Comparison of ENCODE assay signal across 12 cellular contexts in the genomic region with DNA sequence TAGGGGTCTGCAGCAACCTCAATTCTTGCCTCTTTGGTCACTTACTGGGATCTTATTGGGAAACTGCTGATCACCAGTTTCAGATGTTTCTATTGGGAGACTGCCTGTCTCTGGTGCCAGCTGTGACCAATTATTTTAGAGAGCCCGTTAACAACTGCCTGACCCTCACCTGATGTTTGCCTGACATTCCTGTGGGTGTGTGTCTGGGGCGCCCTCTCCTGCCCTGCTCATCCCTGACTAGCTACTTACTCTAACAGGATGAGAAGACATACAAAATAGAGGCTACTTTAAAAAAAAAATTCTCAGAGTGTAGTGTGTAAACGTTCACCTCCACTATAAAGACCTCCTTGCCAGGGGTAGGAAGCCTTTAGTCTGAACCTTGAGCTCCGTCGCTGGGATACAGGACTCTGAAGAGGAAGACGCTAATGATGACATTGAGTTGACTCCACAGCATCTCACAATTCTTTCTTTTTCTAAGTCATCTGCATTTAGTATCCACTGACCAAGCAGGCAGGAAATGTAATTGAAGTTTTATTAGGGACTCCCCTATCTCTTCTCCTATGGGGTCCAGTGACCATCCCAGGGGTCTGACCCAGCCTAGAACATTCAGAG. TPM values are rescaled to one million over a fixed set of nuclear protein-coding genes. Genes with fewer than 3 reads are reported as not detected.
DNase-seq lines count a peak whose midpoint lies in the region; ATAC-seq and TF ChIP-seq lines count a peak whose summit lies in the region.
"Had no signal": no experiment of that assay in that cellular context is flagged by ENCODE, and none has a peak within 500 bp of the region (broad histone marks: within the 10 kb centered on the region; RNA-seq: fewer than 3 reads in every experiment).

No MANE protein-coding gene starts in this region.

- no peak overlapping the region for H4K8ac ChIP-seq in mesendoderm (ENCODE audit: low read depth, low read length)

- no peaks in the 10 kb centered on the region for H3K4me1 ChIP-seq in mesendoderm (ENCODE audit: control insufficient read depth, low read depth, low read length)
- H3K4me1 ChIP-seq in vagina = peaks cover 25% of the 10 kb centered on the region

- no peak overlapping the region for H3K9ac ChIP-seq in mesendoderm (ENCODE audit: low read length)

- DNase-seq in activated naive CD4-positive, alpha-beta T cell treated with Interleukin-2 at 50 U/mL for 16 hours = no peak
- DNase-seq in activated T-helper 1 cell treated with anti-CD3 and anti-CD28 coated beads, Interleukin-12 subunit alpha, Interleukin-12 subunit beta, Interleukin-2, Interleukin-4 antibody, amounts not matched to agents 30 ng/mL and 10 ng/mL and 1 ng/mL, durations not matched to agents 14 hours and 24 hours and 36 hours (ENCODE audit: low spot score) = no peak
- peak; percentile 75 for DNase-seq in mesendoderm
- no peak for DNase-seq in vagina (ENCODE audit: extremely low spot score in 2 of 2)
- DNase-seq in LoVo (ENCODE audit: low spot score) = no peak
- DNase-seq in sciatic nerve (ENCODE audit: low spot score) = no peak
- DNase-seq in T1000 (lab: John Stamatoyannopoulos, UW) = no peak
- DNase-seq: NCI-H446 treated with DMSO at 0.1 percent for 48 hours; stimulated activated CD4-positive, alpha-beta T cell treated with anti-CD3 and anti-CD28 coated beads, Interleukin-4, amount 100 ng/mL, for 24 hours had no signal

- H3K27ac Mint-ChIP-seq in activated naive CD4-positive, alpha-beta T cell treated with anti-CD3 and anti-CD28 coated beads, Interleukin-2, amount 50 U/mL, for 24 hours = peak overlapping the region; percentile 97
- peak overlapping the region; percentile 98 for H3K27ac Mint-ChIP-seq in activated T-helper 1 cell treated with anti-CD3 and anti-CD28 coated beads, Interleukin-12 subunit alpha, Interleukin-12 subunit beta, Interleukin-2, Interleukin-4 antibody, amounts not matched to agents 30 ng/mL and 10 ng/mL and 1 ng/mL, durations not matched to agents 14 hours and 24 hours and 36 hours

- ATAC-seq in sciatic nerve = no peak

- no peaks in the 10 kb centered on the region for H3K9me3 Mint-ChIP-seq in activated naive CD4-positive, alpha-beta T cell treated with anti-CD3 and anti-CD28 coated beads, Interleukin-2, amount 50 U/mL, for 24 hours
- H3K9me3 Mint-ChIP-seq in activated T-helper 1 cell treated with anti-CD3 and anti-CD28 coated beads, Interleukin-12 subunit alpha, Interleukin-12 subunit beta, Interleukin-2, Interleukin-4 antibody, amounts not matched to agents 30 ng/mL and 10 ng/mL and 1 ng/mL, durations not matched to agents 14 hours and 24 hours and 36 hours = no peaks in the 10 kb centered on the region
- H3K9me3 Mint-ChIP-seq: IgD-negative memory B cell had no signal

- TF ChIP-seq POLR2A in vagina (IDR thresholded peaks at IDR 0.05) = no peak

- H3K4me2 ChIP-seq in mesendoderm (ENCODE audit: low read length) = no peak overlapping the region
- H3K4me2 ChIP-seq: hepatocyte had no signal

- no peaks in the 10 kb centered on the region for H3K79me2 ChIP-seq in mesendoderm (ENCODE audit: control insufficient read depth, insufficient read depth, low read length)
- H3K79me2 ChIP-seq: hepatocyte had no signal

- no peak overlapping the region for H3K4ac ChIP-seq in mesendoderm (ENCODE audit: low read depth, low read length)

- peaks cover 77% of the 10 kb centered on the region for H3K4me1 Mint-ChIP-seq in activated naive CD4-positive, alpha-beta T cell treated with anti-CD3 and anti-CD28 coated beads, Interleukin-2, amount 50 U/mL, for 24 hours
- H3K4me1 Mint-ChIP-seq in activated T-helper 1 cell treated with anti-CD3 and anti-CD28 coated beads, Interleukin-12 subunit alpha, Interleukin-12 subunit beta, Interleukin-2, Interleukin-4 antibody, amounts not matched to agents 30 ng/mL and 10 ng/mL and 1 ng/mL, durations not matched to agents 14 hours and 24 hours and 36 hours (ENCODE audit: low read depth) = peaks cover 64% of the 10 kb centered on the region

- TF ChIP-seq CTCF in vagina (IDR thresholded peaks at IDR 0.05) = no peak

- no peaks in the 10 kb centered on the region for H3K9me3 ChIP-seq in vagina

- H3K27me3 ChIP-seq in mesendoderm (ENCODE audit: insufficient read depth, low read length, poor library complexity) (no peaks in the 10 kb centered on the region), vagina (no peaks in the 10 kb centered on the region)
- H3K27me3 ChIP-seq: hepatocyte had no signal

- H2BK120ac ChIP-seq in mesendoderm (ENCODE audit: low read depth, low read length) = no peak overlapping the region

- no peak overlapping the region for H2BK15ac ChIP-seq in mesendoderm (replicated peaks; ENCODE audit: low read depth)

- no peak overlapping the region for H2BK5ac ChIP-seq in mesendoderm (ENCODE audit: low read length)

- peaks cover 6% of the 10 kb centered on the region for H3K36me3 Mint-ChIP-seq in activated naive CD4-positive, alpha-beta T cell treated with anti-CD3 and anti-CD28 coated beads, Interleukin-2, amount 50 U/mL, for 24 hours
- H3K36me3 Mint-ChIP-seq in activated T-helper 1 cell treated with anti-CD3 and anti-CD28 coated beads, Interleukin-12 subunit alpha, Interleukin-12 subunit beta, Interleukin-2, Interleukin-4 antibody, amounts not matched to agents 30 ng/mL and 10 ng/mL and 1 ng/mL, durations not matched to agents 14 hours and 24 hours and 36 hours (ENCODE audit: low read depth) = peaks cover 10% of the 10 kb centered on the region
- H3K36me3 Mint-ChIP-seq: IgD-negative memory B cell had no signal

- H3K18ac ChIP-seq in mesendoderm (ENCODE audit: low read length) = peak overlapping the region; percentile 14

- no peak overlapping the region for H2AK5ac ChIP-seq in mesendoderm (ENCODE audit: low read length)

- WGBS in mesendoderm (ENCODE audit: extremely low coverage, insufficient coverage, low lambda C conversion rate) = no CpG with 5 or more reads among the region's 6 CpGs

- H3K4me3 Mint-ChIP-seq in activated naive CD4-positive, alpha-beta T cell treated with anti-CD3 and anti-CD28 coated beads, Interleukin-2, amount 50 U/mL, for 24 hours = peak overlapping the region; percentile 88
- peak overlapping the region; percentile 96 for H3K4me3 Mint-ChIP-seq in activated T-helper 1 cell treated with anti-CD3 and anti-CD28 coated beads, Interleukin-12 subunit alpha, Interleukin-12 subunit beta, Interleukin-2, Interleukin-4 antibody, amounts not matched to agents 30 ng/mL and 10 ng/mL and 1 ng/mL, durations not matched to agents 14 hours and 24 hours and 36 hours

- H3K36me3 ChIP-seq in mesendoderm (ENCODE audit: control insufficient read depth, insufficient read depth, low read length) = no peaks in the 10 kb centered on the region
- no peaks in the 10 kb centered on the region for H3K36me3 ChIP-seq in vagina

- no peak overlapping the region for H3K4me3 ChIP-seq in mesendoderm (ENCODE audit: low read length)
- peak overlapping the region in 1 of 2 donors; percentile 8 for H3K4me3 ChIP-seq in vagina
- H3K4me3 ChIP-seq: hepatocyte had no signal

- H4K5ac ChIP-seq in mesendoderm (ENCODE audit: low read length) = no peak overlapping the region

- no peaks in the 10 kb centered on the region for H3K79me1 ChIP-seq in mesendoderm (ENCODE audit: low read length)

- H3K27ac ChIP-seq in mesendoderm (ENCODE audit: low read depth, low read length) = no peak overlapping the region
- peak overlapping the region; percentile 73 for H3K27ac ChIP-seq in vagina
- H3K27ac ChIP-seq: hepatocyte had no signal

- intact Hi-C loops in activated T-helper 1 cell treated with anti-CD3 and anti-CD28 coated beads, Interleukin-12 subunit alpha, Interleukin-12 subunit beta, Interleukin-2, Interleukin-4 antibody, amounts not matched to agents 30 ng/mL and 10 ng/mL and 1 ng/mL, durations not matched to agents 14 hours and 24 hours and 36 hours (cut with micrococcal nuclease) = loop anchor here (2.0 kb wide), 1 partner anchor 249 kb away; no protein-coding TSS in a partner anchor
- intact Hi-C loops in vagina (cut with DNase I) = loop anchor here (2.0 to 10.0 kb wide), 3 partner anchors 47 to 248 kb away; no protein-coding TSS in a partner anchor
- intact Hi-C loops in sciatic nerve (cut with DNase I) = loop anchor here (5.0 kb wide), 2 partner anchors 53 to 243 kb away; a partner anchor contains a TSS

- H3K23ac ChIP-seq in mesendoderm (ENCODE audit: low read length) = no peak overlapping the region

- H3K27me3 Mint-ChIP-seq in activated naive CD4-positive, alpha-beta T cell treated with anti-CD3 and anti-CD28 coated beads, Interleukin-2, amount 50 U/mL, for 24 hours = no peaks in the 10 kb centered on the region
- H3K27me3 Mint-ChIP-seq in activated T-helper 1 cell treated with anti-CD3 and anti-CD28 coated beads, Interleukin-12 subunit alpha, Interleukin-12 subunit beta, Interleukin-2, Interleukin-4 antibody, amounts not matched to agents 30 ng/mL and 10 ng/mL and 1 ng/mL, durations not matched to agents 14 hours and 24 hours and 36 hours (ENCODE audit: insufficient read depth) = no peaks in the 10 kb centered on the region

- H3K56ac ChIP-seq in mesendoderm (ENCODE audit: low read length) = no peak overlapping the region

RNA-seq across cellular contexts. Expression of a gene that starts 54.6 kb away (rescaled TPM):
- total RNA-seq in activated T-helper 1 cell treated with anti-CD3 and anti-CD28 coated beads, Interleukin-12 subunit alpha, Interleukin-12 subunit beta, Interleukin-2, Interleukin-4 antibody, amounts not matched to agents 30 ng/mL and 10 ng/mL and 1 ng/mL, durations not matched to agents 14 hours and 24 hours and 36 hours = 21.4 and 24.8 TPM in 2 replicates
- 59.0 TPM for polyA plus RNA-seq in mesendoderm (2013, experiment 1 of 2)
- polyA plus RNA-seq in mesendoderm (2013, experiment 2 of 2) = 57.2 TPM
- total RNA-seq in vagina (71.5 TPM), sciatic nerve (93.5 TPM)
